ENCODE assay signal across 9 cellular contexts in the genomic region with DNA sequence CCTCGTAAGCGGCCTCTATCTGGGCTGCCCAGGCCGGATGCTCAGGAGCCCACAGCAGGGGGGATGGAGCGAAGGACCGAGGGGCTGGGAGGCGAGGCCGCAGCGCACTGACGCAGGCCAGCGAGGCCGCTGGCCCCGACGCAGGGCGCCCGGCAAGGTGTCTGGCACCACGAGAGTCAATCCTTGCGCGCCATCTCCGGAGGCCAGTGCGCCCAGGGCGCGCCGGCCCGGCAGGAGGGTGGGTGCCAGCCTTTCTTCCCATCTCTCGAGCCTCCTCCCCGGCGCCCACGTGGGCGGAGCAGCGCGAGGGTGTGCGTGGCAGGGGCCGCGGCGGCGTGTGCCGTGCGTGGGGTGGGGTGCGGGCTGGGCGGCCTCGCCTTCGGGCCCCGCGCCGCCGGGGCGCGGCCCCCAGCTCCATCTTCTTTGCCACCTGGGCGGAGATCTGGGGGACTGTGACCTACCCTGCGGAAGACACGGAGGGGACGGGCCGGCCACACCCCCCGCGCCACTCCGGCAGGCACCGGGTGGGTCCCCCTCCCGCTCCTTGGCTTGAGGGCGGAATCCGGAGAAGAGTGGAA. TPM values are rescaled to one million over a fixed set of nuclear protein-coding genes. Genes with fewer than 3 reads are reported as not detected.
DNase-seq lines count a peak whose midpoint lies in the region; ATAC-seq and TF ChIP-seq lines count a peak whose summit lies in the region.
"Had no signal": no experiment of that assay in that cellular context is flagged by ENCODE, and none has a peak within 500 bp of the region (broad histone marks: within the 10 kb centered on the region; RNA-seq: fewer than 3 reads in every experiment).

No MANE protein-coding gene starts in this region.

- H3K4me3 ChIP-seq in Panc1 (ENCODE audit: low read depth in 2 of 2, low read length in 2 of 2) (peak overlapping the region; percentile 17 to 36), dorsolateral prefrontal cortex (peak overlapping the region; percentile 54 to 86 (median 72)), sigmoid colon (peak overlapping the region in 3 of 4 donors; percentile 45 to 59 (median 56))

- peaks cover 2% of the 10 kb centered on the region; the same call in 1 of the 2 replicates for H3K27me3 ChIP-seq in Panc1 (ENCODE audit: control insufficient read depth, insufficient read depth, low read length)
- peaks cover 0 to 13% (median 0%) of the 10 kb centered on the region in 45 donors for H3K27me3 ChIP-seq in dorsolateral prefrontal cortex
- H3K27me3 ChIP-seq in sigmoid colon: peaks cover 10 to 66% (median 66%) of the 10 kb centered on the region in 3 donors

- no peak for TF ChIP-seq EP300 in sigmoid colon (IDR thresholded peaks at IDR 0.05)

- DNase-seq in GM10248 (ENCODE audit: extremely low spot score): peak; percentile 46
- DNase-seq in Panc1 (ENCODE audit: low read depth, low spot score): no peak
- peak in 4 of 10 donors; percentile 22 to 69 (median 56) for DNase-seq in dorsolateral prefrontal cortex
- DNase-seq in sigmoid colon: no peak
- DNase-seq in NCI-H524 (lab: John Stamatoyannopoulos, UW): no peak
- DNase-seq in left colon: no peak
- no peak for DNase-seq in LoVo (ENCODE audit: low spot score)

- H3K36me3 ChIP-seq in Panc1 (ENCODE audit: control insufficient read depth, insufficient read depth, low read length): no peaks in the 10 kb centered on the region
- H3K36me3 ChIP-seq in sigmoid colon: no peaks in the 10 kb centered on the region

- BruUV-seq in Panc1 (replicated peaks; lab: Mats Ljungman, UMichigan): no TSS peak

- H3K9me3 ChIP-seq in Panc1 (ENCODE audit: control insufficient read depth, insufficient read depth, low read depth, low read length) (no peaks in the 10 kb centered on the region), sigmoid colon (peaks cover 0 to 5% (median 0%) of the 10 kb centered on the region in 4 donors)

- H3K4me1 ChIP-seq in Panc1 (ENCODE audit: control insufficient read depth, insufficient read depth, low read length) (no peaks in the 10 kb centered on the region), sigmoid colon (peaks cover 0 to 26% (median 22%) of the 10 kb centered on the region in 4 donors)

- CTCF ChIA-PET in GM10248 (lab: Yijun Ruan, JAX) (interaction anchor here (0.8 to 1.5 kb wide), 5 partner anchors 50 to 201 kb away, joined by 3 to 4 read pairs (median 4); no protein-coding TSS in a partner anchor), Panc1 (lab: Charles Lee) (interaction anchor here (0.6 to 1.4 kb wide), 2 partner anchors 51 to 471 kb away, joined by 3 to 6 read pairs; no protein-coding TSS in a partner anchor)

- in situ Hi-C loops in Panc1 (cut with HindIII; ENCODE audit: low pct_unique_long_range_greater_than_20kb, low sequenced_read_pairs): no loop called here

- POLR2A ChIA-PET in GM10248 (lab: Yijun Ruan, JAX): no interaction called here
- POLR2A ChIA-PET in Panc1 (lab: Charles Lee): no interaction called here

- no peak overlapping the region for H3K27ac ChIP-seq in Panc1 (ENCODE audit: low read length)
- peak overlapping the region in 35 of 59 donors; percentile 3 to 88 (median 57) for H3K27ac ChIP-seq in dorsolateral prefrontal cortex
- H3K27ac ChIP-seq in sigmoid colon: no peak overlapping the region

- intact Hi-C loops in Panc1 (cut with micrococcal nuclease; ENCODE audit: unreplicated experiment): no loop called here
- intact Hi-C loops in dorsolateral prefrontal cortex (cut with DNase I): no loop called here
- intact Hi-C loops in sigmoid colon (cut with DNase I): no loop called here
- intact Hi-C loops in left colon (cut with DNase I, micrococcal nuclease): no loop called here

- 3% methylated on average over 60 of the region's 60 CpGs for WGBS in sigmoid colon, 2 donors

- ATAC-seq in Panc1 (peak; percentile 4; the same call in 1 of the 2 replicates), GM21576 (IDR thresholded peaks at IDR 0.05; ENCODE audit: unreplicated experiment) (no peak), left colon (no peak)

- no peak for TF ChIP-seq CTCF in GM10248 (IDR thresholded peaks at IDR 0.05; ENCODE audit: control extremely low read depth, extremely low read depth, low read depth, missing control alignments)
- TF ChIP-seq CTCF in Panc1 (IDR thresholded peaks at IDR 0.05): no peak
- TF ChIP-seq CTCF in dorsolateral prefrontal cortex (IDR thresholded peaks at IDR 0.05 in 54 of 56, conservative IDR thresholded peaks at IDR 0.05 in 2 of 56; ENCODE audit: low read depth in 1 of 56, partially characterized antibody in 56 of 56): no peak
- TF ChIP-seq CTCF in sigmoid colon (IDR thresholded peaks at IDR 0.05): no peak

- TF ChIP-seq POLR2A in sigmoid colon (IDR thresholded peaks at IDR 0.05): no peak

RNA-seq across cellular contexts. Expression of gene JAKMIP1, which starts 0.9 kb away (rescaled TPM):
- total RNA-seq in Panc1 (2021; ENCODE audit: unreplicated experiment): not detected
- not detected for polyA plus RNA-seq in Panc1 (2012; ENCODE audit: insufficient read length)
- 10 to 100 TPM; 18.9 to 84.4 (median 55.8) TPM for total RNA-seq in dorsolateral prefrontal cortex
- 1 to 10 TPM in 3 of 4 donors, under 1 TPM in 1; 0.49 to 3.9 (median 1.8) TPM for total RNA-seq in sigmoid colon
- polyA plus RNA-seq in sigmoid colon: 1 to 10 TPM in 1 of 3 donors, not detected in 2; 1.8 TPM
- under 1 TPM; 0.37 to 0.42 TPM for total RNA-seq in left colon
- total RNA-seq: kidney epithelial cell had no signal

Comparison
In these comparisons a context has a peak if more than half of its experiments do, and no peak if none do; other contexts are left out.
1. H3K27ac ChIP-seq: peak in dorsolateral prefrontal cortex (35 of 59); none in Panc1 (single experiment) and sigmoid colon (0 of 4).
2. RNA of gene JAKMIP1, which starts 0.9 kb away (total RNA-seq): 18.9 to 84.4 TPM in dorsolateral prefrontal cortex; 0.49 to 3.9 TPM in sigmoid colon, 0.37 to 0.42 TPM in left colon and not detected in Panc1 (single experiment); every median in the first group is over 4 times any median in the second.
3. Peak in every context shown above with its lines, with median percentiles within 50 percentile points of each other: H3K4me3 ChIP-seq.